In the genomic region with DNA sequence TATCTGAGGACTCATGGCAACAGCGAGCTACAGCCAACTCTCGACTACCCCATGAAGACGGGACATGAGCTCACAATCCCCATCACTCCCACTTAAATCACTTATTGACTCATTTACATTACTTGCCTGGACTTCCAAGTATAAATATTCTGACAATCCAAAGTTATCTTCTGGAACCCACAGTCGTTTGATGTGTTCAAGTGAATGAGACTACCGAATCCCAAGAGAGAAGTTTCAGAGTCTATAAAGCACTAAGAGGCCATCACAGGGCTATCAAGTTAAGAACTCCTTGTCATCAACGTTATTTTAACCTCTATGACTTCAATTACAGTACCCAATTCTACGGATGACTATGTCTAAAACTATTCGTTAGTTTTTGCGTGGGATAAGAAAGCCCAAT, we compare ENCODE assay signal across 20 cellular contexts.
"Had no signal": no experiment of that assay in that cellular context is flagged by ENCODE, and none has a peak within 500 bp of the region (broad histone marks: within the 10 kb centered on the region; RNA-seq: fewer than 3 reads in every experiment).

No MANE protein-coding gene starts in this region.

- H3K27me3 Mint-ChIP-seq: activated T-helper 17 cell treated with anti-CD3 and anti-CD28 coated beads, Interleukin-2, amount 50 U/mL, for 72 hours; naive B cell; T-cell had no signal

- H3K4me2 ChIP-seq: hepatocyte had no signal

- DNase-seq: activated CD4-positive, alpha-beta T cell treated with anti-CD3 and anti-CD28 coated beads for 1 hour; activated CD4-positive, alpha-beta T cell treated with anti-CD3 and anti-CD28 coated beads, Interleukin-2, amount 50 U/mL, for 48 hours; activated naive CD4-positive, alpha-beta T cell treated with Interleukin-2 at 50 U/mL for 16 hours; aorta; islet precursor cell; mammary epithelial cell; naive B cell; small intestine; stimulated activated CD4-positive, alpha-beta T cell treated with anti-CD3 and anti-CD28 coated beads, Interleukin-4, amount 100 ng/mL, for 4 hours; stimulated activated CD8-positive, alpha-beta memory T cell treated with anti-CD3 and anti-CD28 coated beads, Interleukin-4, amount 100 ng/mL, for 48 hours; stimulated activated naive CD4-positive, alpha-beta T cell treated with Interleukin-2 at 50 U/mL for 16 hours; T-cell; T-helper 9 cell; upper lobe of left lung had no signal

- H3K27ac Mint-ChIP-seq: activated T-helper 17 cell treated with anti-CD3 and anti-CD28 coated beads, Interleukin-2, amount 50 U/mL, for 72 hours; T-cell had no signal

- H3K4me1 ChIP-seq: upper lobe of left lung had no signal

- FAIRE-seq: bronchial epithelial cell, colon, endometrium, small intestine had no signal

- ATAC-seq: activated T-helper 17 cell treated with anti-CD3 and anti-CD28 coated beads, Interleukin-2, amount 50 U/mL, for 72 hours; T-cell had no signal

- H2AFZ ChIP-seq: hepatocyte had no signal

- H3K4me3 Mint-ChIP-seq: activated T-helper 17 cell treated with anti-CD3 and anti-CD28 coated beads, Interleukin-2, amount 50 U/mL, for 72 hours; naive B cell; T-cell had no signal

- H3K27ac ChIP-seq: hepatocyte, neutrophil, upper lobe of left lung had no signal

- H3K4me1 Mint-ChIP-seq: activated T-helper 17 cell treated with anti-CD3 and anti-CD28 coated beads, Interleukin-2, amount 50 U/mL, for 72 hours had no signal

- H3K27me3 ChIP-seq: hepatocyte, neutrophil, upper lobe of left lung had no signal

- H3K9me3 Mint-ChIP-seq: activated T-helper 17 cell treated with anti-CD3 and anti-CD28 coated beads, Interleukin-2, amount 50 U/mL, for 72 hours; naive B cell; T-cell had no signal

- H3K9me3 ChIP-seq: neutrophil, upper lobe of left lung had no signal

- H3K4me3 ChIP-seq: hepatocyte, upper lobe of left lung had no signal

- H3K79me2 ChIP-seq: hepatocyte had no signal
